ENCODE assay signal across 8 cellular contexts in genomic region chr15:45402955-45403892, GRCh38. TPM values are rescaled to one million over a fixed set of nuclear protein-coding genes. Genes with fewer than 3 reads are reported as not detected.
DNase-seq lines count a peak whose midpoint lies in the region; ATAC-seq lines count a peak whose summit lies in the region.

No MANE protein-coding gene starts in this region.

- CTCF ChIA-PET in activated CD4-positive, alpha-beta T cell treated with anti-CD3 and anti-CD28 coated beads, Interleukin-2, amount 10 ng/mL, durations not matched to agents 7 days and 5 days (lab: Charles Lee), result interaction anchor here (0.6 to 1.9 kb wide), 7 partner anchors 10 to 604 kb away, joined by 3 to 10 read pairs (median 3); no protein-coding TSS in a partner anchor

- H3K36me3 Mint-ChIP-seq in IgD-negative memory B cell, result no peaks in the 10 kb centered on the region
- H3K36me3 Mint-ChIP-seq in activated CD4-positive, alpha-beta T cell treated with anti-CD3 and anti-CD28 coated beads, Interleukin-2, amount 10 ng/mL, durations not matched to agents 7 days and 5 days (ENCODE audit: low read depth), result peaks cover 18% of the 10 kb centered on the region

- POLR2A ChIA-PET in activated CD4-positive, alpha-beta T cell treated with anti-CD3 and anti-CD28 coated beads, Interleukin-2, amount 10 ng/mL, durations not matched to agents 7 days and 5 days (lab: Charles Lee), result interaction anchor here (1.2 kb wide), 1 partner anchor 202 kb away, joined by 4 read pairs; no protein-coding TSS in a partner anchor

- H3K4me1 ChIP-seq in endocrine pancreas (ENCODE audit: control insufficient read depth, insufficient read depth, low read length), result peaks cover 11% of the 10 kb centered on the region
- H3K4me1 ChIP-seq in subcutaneous abdominal adipose tissue (ENCODE audit: control insufficient read depth in 5 of 5, insufficient read depth in 5 of 5, low read length in 5 of 5), result peaks cover 0 to 36% (median 32%) of the 10 kb centered on the region in 5 donors

- peaks cover 19 to 31% (median 29%) of the 10 kb centered on the region in 3 donors for H3K4me1 Mint-ChIP-seq in IgD-negative memory B cell
- peaks cover 42% of the 10 kb centered on the region for H3K4me1 Mint-ChIP-seq in activated CD4-positive, alpha-beta T cell treated with anti-CD3 and anti-CD28 coated beads, Interleukin-2, amount 10 ng/mL, durations not matched to agents 7 days and 5 days

- H3K4me3 Mint-ChIP-seq in IgD-negative memory B cell, result peak overlapping the region; percentile 92 to 98 (median 94)
- peak overlapping the region; percentile 100 for H3K4me3 Mint-ChIP-seq in activated CD4-positive, alpha-beta T cell treated with anti-CD3 and anti-CD28 coated beads, Interleukin-2, amount 10 ng/mL, durations not matched to agents 7 days and 5 days

- H3K4me3 ChIP-seq in endocrine pancreas (ENCODE audit: control insufficient read depth, insufficient read depth, low read length) (peak overlapping the region; percentile 89), subcutaneous abdominal adipose tissue (ENCODE audit: low read depth in 1 of 5, low read length in 5 of 5) (peak overlapping the region; percentile 69 to 99 (median 93))

- H3K9me3 ChIP-seq in endocrine pancreas (ENCODE audit: control insufficient read depth, low read length), result no peaks in the 10 kb centered on the region
- no peaks in the 10 kb centered on the region for H3K9me3 ChIP-seq in subcutaneous abdominal adipose tissue (ENCODE audit: control insufficient read depth in 5 of 5, low read length in 5 of 5)

- H3K36me3 ChIP-seq in endocrine pancreas (ENCODE audit: control insufficient read depth, insufficient read depth, low read length) (no peaks in the 10 kb centered on the region), subcutaneous abdominal adipose tissue (ENCODE audit: control insufficient read depth in 5 of 5, insufficient read depth in 5 of 5, low read length in 5 of 5) (peaks cover 7 to 23% (median 20%) of the 10 kb centered on the region in 5 donors)

- peak; percentile 81 for DNase-seq in ELR (ENCODE audit: low read depth)
- peak; percentile 27 for DNase-seq in activated CD4-positive, alpha-beta T cell treated with anti-CD3 and anti-CD28 coated beads, Interleukin-2, amount 10 ng/mL, durations not matched to agents 7 days and 5 days
- peak; percentile 30 for DNase-seq in mucosa of gallbladder (ENCODE audit: low spot score)
- no peak for DNase-seq in cortex of kidney (lab: John Stamatoyannopoulos, UW)

- ATAC-seq in GM21717 (IDR thresholded peaks at IDR 0.05; ENCODE audit: unreplicated experiment), result peak; percentile 32

- H3K27ac Mint-ChIP-seq in IgD-negative memory B cell, result peak overlapping the region; percentile 77 to 85 (median 84)
- peak overlapping the region; percentile 98 for H3K27ac Mint-ChIP-seq in activated CD4-positive, alpha-beta T cell treated with anti-CD3 and anti-CD28 coated beads, Interleukin-2, amount 10 ng/mL, durations not matched to agents 7 days and 5 days

- H3K9me3 Mint-ChIP-seq in IgD-negative memory B cell, result no peaks in the 10 kb centered on the region
- H3K9me3 Mint-ChIP-seq in activated CD4-positive, alpha-beta T cell treated with anti-CD3 and anti-CD28 coated beads, Interleukin-2, amount 10 ng/mL, durations not matched to agents 7 days and 5 days, result no peaks in the 10 kb centered on the region

- H3K9ac ChIP-seq in endocrine pancreas (ENCODE audit: control insufficient read depth, insufficient read depth, low read length) (peak overlapping the region; percentile 80), subcutaneous abdominal adipose tissue (ENCODE audit: low read length in 5 of 5) (peak overlapping the region; percentile 49 to 98 (median 95))

- H3K27me3 ChIP-seq in endocrine pancreas (ENCODE audit: control insufficient read depth, insufficient read depth, low read length) (no peaks in the 10 kb centered on the region), subcutaneous abdominal adipose tissue (ENCODE audit: control insufficient read depth in 5 of 5, insufficient read depth in 4 of 5, low read length in 5 of 5) (no peaks in the 10 kb centered on the region)

- no peaks in the 10 kb centered on the region for H3K27me3 Mint-ChIP-seq in IgD-negative memory B cell
- H3K27me3 Mint-ChIP-seq in activated CD4-positive, alpha-beta T cell treated with anti-CD3 and anti-CD28 coated beads, Interleukin-2, amount 10 ng/mL, durations not matched to agents 7 days and 5 days, result no peaks in the 10 kb centered on the region

- peak overlapping the region; percentile 88 for H3K27ac ChIP-seq in subcutaneous abdominal adipose tissue (ENCODE audit: low read depth, low read length)

RNA-seq across cellular contexts. Expression of gene GATM, which starts 24.9 kb away (rescaled TPM):
- polyA plus RNA-seq in IgD-negative memory B cell, result 17.8 TPM
- 1 to 10 TPM; 1.6 to 2.0 TPM for total RNA-seq in activated CD4-positive, alpha-beta T cell treated with anti-CD3 and anti-CD28 coated beads, Interleukin-2, amount 10 ng/mL, durations not matched to agents 7 days and 5 days
- total RNA-seq in mucosa of gallbladder, result 136 TPM

Comparison
In these comparisons a context has a peak if more than half of its experiments do, and no peak if none do; other contexts are left out.
1. RNA of gene GATM, which starts 24.9 kb away (total RNA-seq): 136 TPM in mucosa of gallbladder (single experiment); 1.6 to 2.0 TPM in activated CD4-positive, alpha-beta T cell treated with anti-CD3 and anti-CD28 coated beads, Interleukin-2, amount 10 ng/mL, durations not matched to agents 7 days and 5 days; every median in the first group is over 10 times any median in the second.